8 cellular contexts compared by ENCODE assay signal in genomic region chr1:86703696-86704455, GRCh38. TPM values are rescaled to one million over a fixed set of nuclear protein-coding genes. Genes with fewer than 3 reads are reported as not detected.
A peak's percentile ranks its signal among the peaks of the same experiment; 100 is the strongest.
DNase-seq lines count a peak whose midpoint lies in the region; ATAC-seq and TF ChIP-seq lines count a peak whose summit lies in the region.

No MANE protein-coding gene starts in this region.

- H3K79me2 ChIP-seq in ACC112 (ENCODE audit: control insufficient read depth, insufficient read depth, low read length, unreplicated experiment): peaks cover 37% of the 10 kb centered on the region

- no peak for TF ChIP-seq CTCF in fibroblast of villous mesenchyme (IDR thresholded peaks at IDR 0.05; ENCODE audit: insufficient read depth, low read depth, low read length)

- no peaks in the 10 kb centered on the region for H3K36me3 ChIP-seq in ACC112 (ENCODE audit: insufficient read depth, low read length)
- H3K36me3 ChIP-seq in neuron (ENCODE audit: insufficient read depth, low read length): no peaks in the 10 kb centered on the region

- DNase-seq in NCI-H2227 (lab: John Stamatoyannopoulos, UW; ENCODE audit: unreplicated experiment): peak; percentile 86
- peak; percentile 17 to 41 (median 31) for DNase-seq in activated CD8-positive, alpha-beta memory T cell treated with anti-CD3 and anti-CD28 coated beads for 48 hours (ENCODE audit: low read depth in 2 of 3, low spot score in 2 of 3)
- DNase-seq in fibroblast of villous mesenchyme (ENCODE audit: low read depth): peak; percentile 7
- no peak for DNase-seq in SW 1271 (lab: John Stamatoyannopoulos, UW)

- H3K27ac ChIP-seq in ACC112 (ENCODE audit: low read depth, low read length): peak overlapping the region; percentile 89

- ATAC-seq in GM18511 (IDR thresholded peaks at IDR 0.05; ENCODE audit: unreplicated experiment) (peak; percentile 41), HG03025 (IDR thresholded peaks at IDR 0.05; ENCODE audit: low FRiP score, unreplicated experiment) (peak; percentile 29)

- H3K4me3 ChIP-seq in ACC112 (ENCODE audit: low read depth, low read length) (peak overlapping the region; percentile 92), fibroblast of villous mesenchyme (ENCODE audit: low read depth, low read length) (peak overlapping the region; percentile 95), neuron (ENCODE audit: low read length) (peak overlapping the region; percentile 95)

- no peaks in the 10 kb centered on the region for H3K9me3 ChIP-seq in neuron (ENCODE audit: low read length)

- H3K4me1 ChIP-seq in ACC112 (ENCODE audit: control insufficient read depth, insufficient read depth, low read length, unreplicated experiment): peaks cover 21% of the 10 kb centered on the region
- H3K4me1 ChIP-seq in neuron (ENCODE audit: insufficient read depth, low read length): peaks cover 21% of the 10 kb centered on the region

- H2AFZ ChIP-seq in ACC112 (ENCODE audit: low read length, unreplicated experiment): peak overlapping the region; percentile 98
- H2AFZ ChIP-seq in neuron (ENCODE audit: low read depth, low read length): peak overlapping the region; percentile 76

- no peaks in the 10 kb centered on the region for H3K27me3 ChIP-seq in ACC112 (ENCODE audit: insufficient read depth, low read length)
- no peaks in the 10 kb centered on the region for H3K27me3 ChIP-seq in neuron (ENCODE audit: insufficient read depth, low read length)

RNA-seq across cellular contexts. Expression of gene SH3GLB1, which starts 0.5 kb away (rescaled TPM):
- total RNA-seq in fibroblast of villous mesenchyme: 44.5 and 47.9 TPM in 2 replicates

Comparison
In these comparisons a context has a peak if more than half of its experiments do, and no peak if none do; other contexts are left out.
1. DNase-seq: peak in NCI-H2227 (single experiment), activated CD8-positive, alpha-beta memory T cell treated with anti-CD3 and anti-CD28 coated beads for 48 hours (3 of 3) and fibroblast of villous mesenchyme (single experiment); none in SW 1271 (0 of 2).
2. Peak in every context shown above with its lines, with median percentiles within 50 percentile points of each other: H3K4me3 ChIP-seq.